ENCODE assay signal across 2 cellular contexts in genomic region chr1:203145321-203146041, GRCh38.
TF ChIP-seq lines count a peak whose summit lies in the region.

No MANE protein-coding gene starts in this region.

TF ChIP-seq in SK-N-SH treated with all-trans-retinoic acid at 6 μM for 48 hours, 23 proteins besides CTCF, POLR2A, EP300 and RAD21 (continued from another document):
- TF ChIP-seq SNAI2 (CRISPR knock-in tag; IDR thresholded peaks at IDR 0.05) (no peak), GLIS3 (CRISPR knock-in tag; IDR thresholded peaks at IDR 0.05) (no peak)

TF ChIP-seq in SK-N-SH, 30 proteins besides CTCF, POLR2A, EP300 and RAD21 (continued from another document):
- no peak for TF ChIP-seq RCOR1 (IDR thresholded peaks at IDR 0.05; ENCODE audit: low read length)
- no peak for TF ChIP-seq CHD2 (IDR thresholded peaks at IDR 0.05; ENCODE audit: low read length, partially characterized antibody)
- TF ChIP-seq RXRA (IDR thresholded peaks at IDR 0.05; ENCODE audit: borderline replicate concordance, low read depth): no peak
- TF ChIP-seq REST (IDR thresholded peaks at IDR 0.05; ENCODE audit: low read depth, low read length): no peak
- TF ChIP-seq RFX5 (IDR thresholded peaks at IDR 0.05; ENCODE audit: low read length): no peak
- TF ChIP-seq USF2 (IDR thresholded peaks at IDR 0.05; ENCODE audit: borderline replicate concordance, low read depth, low read length): no peak
